ENCODE assay signal across 1 cellular context in genomic region chr7:44408596-44408995, GRCh38.
TF ChIP-seq lines count a peak whose summit lies in the region.

No MANE protein-coding gene starts in this region.

TF ChIP-seq in WTC11, 78 proteins besides CTCF, POLR2A, EP300 and RAD21 (continued from another document):
- TF ChIP-seq HMGXB4 (CRISPR knock-in tag; IDR thresholded peaks at IDR 0.05), result no peak
- TF ChIP-seq ZMAT4 (CRISPR knock-in tag; IDR thresholded peaks at IDR 0.05), result no peak
- no peak for TF ChIP-seq ETV6 (CRISPR knock-in tag; IDR thresholded peaks at IDR 0.05)
- TF ChIP-seq ZNF416 (CRISPR knock-in tag; IDR thresholded peaks at IDR 0.05), result no peak
- TF ChIP-seq ZNF138 (CRISPR knock-in tag; conservative IDR thresholded peaks at IDR 0.05), result no peak
- no peak for TF ChIP-seq NFE2L1 (CRISPR knock-in tag; IDR thresholded peaks at IDR 0.05)
- TF ChIP-seq ZNF671 (CRISPR knock-in tag; IDR thresholded peaks at IDR 0.05), result no peak
- TF ChIP-seq ZBTB43 (CRISPR knock-in tag; IDR thresholded peaks at IDR 0.05), result no peak
TF ChIP-seq in WTC11: peak in this region for 0.
